In genomic region chrX:38975368-38975767, GRCh38 we compare ENCODE assay signal across 22 cellular contexts.
"Had no signal": no experiment of that assay in that cellular context is flagged by ENCODE, and none has a peak within 500 bp of the region (broad histone marks: within the 10 kb centered on the region; RNA-seq: fewer than 3 reads in every experiment).

No MANE protein-coding gene starts in this region.

- H3K9ac ChIP-seq: KMS-11 had no signal

- H3K27me3 Mint-ChIP-seq: activated CD8-positive, alpha-beta memory T cell treated with anti-CD3 and anti-CD28 coated beads, Interleukin-2, amount 10 ng/mL, durations not matched to agents 7 days and 5 days; activated naive CD8-positive, alpha-beta T cell treated with anti-CD3 and anti-CD28 coated beads, Interleukin-2, amount 50 U/mL, for 24 hours had no signal

- H3K27me3 ChIP-seq: brain microvascular endothelial cell had no signal

- H3K36me3 ChIP-seq: brain microvascular endothelial cell had no signal

- H3K4me3 Mint-ChIP-seq: activated CD8-positive, alpha-beta memory T cell treated with anti-CD3 and anti-CD28 coated beads, Interleukin-2, amount 10 ng/mL, durations not matched to agents 7 days and 5 days; activated naive CD8-positive, alpha-beta T cell treated with anti-CD3 and anti-CD28 coated beads, Interleukin-2, amount 50 U/mL, for 24 hours; activated T-cell treated with anti-CD3 and anti-CD28 coated beads, Interleukin-2, amount 50 U/mL, for 24 hours; activated T-helper 1 cell treated with anti-CD3 and anti-CD28 coated beads, Interleukin-12 subunit alpha, Interleukin-12 subunit beta, Interleukin-2, Interleukin-4 antibody, amounts not matched to agents 30 ng/mL and 10 ng/mL and 1 ng/mL, durations not matched to agents 14 hours and 24 hours and 36 hours; T-helper 17 cell; WTC11 had no signal

- H3K4me3 ChIP-seq: PC-9 had no signal

- DNase-seq: activated CD4-positive, alpha-beta T cell treated with anti-CD3 and anti-CD28 coated beads for 48 hours; activated CD4-positive, alpha-beta T cell treated with anti-CD3 and anti-CD28 coated beads, Interleukin-2, amount 50 U/mL, for 4 hours; activated CD4-positive, CD25-positive, alpha-beta regulatory T cell treated with anti-CD3 and anti-CD28 coated beads, Interleukin-2, amount 50 U/mL, for 72 hours; activated CD8-positive, alpha-beta memory T cell treated with anti-CD3 and anti-CD28 coated beads, Interleukin-2, amount 10 ng/mL, durations not matched to agents 7 days and 5 days; activated effector memory CD4-positive, alpha-beta T cell treated with Interleukin-2 at 50 U/mL for 16 hours; activated naive CD4-positive, alpha-beta T cell; activated naive CD8-positive, alpha-beta T cell treated with anti-CD3 and anti-CD28 coated beads, Interleukin-2, amount 50 U/mL, for 24 hours; activated T-cell treated with anti-CD3 and anti-CD28 coated beads, Interleukin-2, amount 50 U/mL, for 24 hours; brain microvascular endothelial cell; NCI-H146; NCI-H187 treated with DMSO at 0.1 percent for 48 hours; NCI-H2081 treated with DMSO at 0.1 percent for 48 hours; NCI-H446; NCI-H524; PC-9; SIG-M5; T-helper 17 cell; T-helper 9 cell had no signal

- H3K27ac ChIP-seq: brain microvascular endothelial cell, KMS-11, PC-9 had no signal

- ATAC-seq: activated CD8-positive, alpha-beta memory T cell treated with anti-CD3 and anti-CD28 coated beads, Interleukin-2, amount 10 ng/mL, durations not matched to agents 7 days and 5 days; activated naive CD4-positive, alpha-beta T cell treated with anti-CD3 and anti-CD28 coated beads, Interleukin-2, amount 50 U/mL, for 72 hours; activated naive CD8-positive, alpha-beta T cell treated with anti-CD3 and anti-CD28 coated beads, Interleukin-2, amount 50 U/mL, for 24 hours; T-helper 17 cell; WTC11 had no signal

- H3K4me1 Mint-ChIP-seq: T-helper 17 cell, WTC11 had no signal

- H3K4me2 ChIP-seq: KMS-11, PC-9 had no signal

- H3K27ac Mint-ChIP-seq: activated CD8-positive, alpha-beta memory T cell treated with anti-CD3 and anti-CD28 coated beads, Interleukin-2, amount 10 ng/mL, durations not matched to agents 7 days and 5 days; activated naive CD4-positive, alpha-beta T cell treated with anti-CD3 and anti-CD28 coated beads, Interleukin-2, amount 50 U/mL, for 72 hours; activated naive CD8-positive, alpha-beta T cell treated with anti-CD3 and anti-CD28 coated beads, Interleukin-2, amount 50 U/mL, for 24 hours; activated T-cell treated with anti-CD3 and anti-CD28 coated beads, Interleukin-2, amount 50 U/mL, for 24 hours; activated T-helper 1 cell treated with anti-CD3 and anti-CD28 coated beads, Interleukin-12 subunit alpha, Interleukin-12 subunit beta, Interleukin-2, Interleukin-4 antibody, amounts not matched to agents 30 ng/mL and 10 ng/mL and 1 ng/mL, durations not matched to agents 14 hours and 24 hours and 36 hours; T-helper 17 cell; WTC11 had no signal

- H3K36me3 Mint-ChIP-seq: activated CD8-positive, alpha-beta memory T cell treated with anti-CD3 and anti-CD28 coated beads, Interleukin-2, amount 10 ng/mL, durations not matched to agents 7 days and 5 days; activated naive CD4-positive, alpha-beta T cell treated with anti-CD3 and anti-CD28 coated beads, Interleukin-2, amount 50 U/mL, for 72 hours; WTC11 had no signal

- H3K9me3 Mint-ChIP-seq: activated naive CD8-positive, alpha-beta T cell treated with anti-CD3 and anti-CD28 coated beads, Interleukin-2, amount 50 U/mL, for 24 hours; activated T-cell treated with anti-CD3 and anti-CD28 coated beads, Interleukin-2, amount 50 U/mL, for 24 hours; activated T-helper 1 cell treated with anti-CD3 and anti-CD28 coated beads, Interleukin-12 subunit alpha, Interleukin-12 subunit beta, Interleukin-2, Interleukin-4 antibody, amounts not matched to agents 30 ng/mL and 10 ng/mL and 1 ng/mL, durations not matched to agents 14 hours and 24 hours and 36 hours; WTC11 had no signal

- H2AFZ ChIP-seq: PC-9 had no signal
